In the genomic region with DNA sequence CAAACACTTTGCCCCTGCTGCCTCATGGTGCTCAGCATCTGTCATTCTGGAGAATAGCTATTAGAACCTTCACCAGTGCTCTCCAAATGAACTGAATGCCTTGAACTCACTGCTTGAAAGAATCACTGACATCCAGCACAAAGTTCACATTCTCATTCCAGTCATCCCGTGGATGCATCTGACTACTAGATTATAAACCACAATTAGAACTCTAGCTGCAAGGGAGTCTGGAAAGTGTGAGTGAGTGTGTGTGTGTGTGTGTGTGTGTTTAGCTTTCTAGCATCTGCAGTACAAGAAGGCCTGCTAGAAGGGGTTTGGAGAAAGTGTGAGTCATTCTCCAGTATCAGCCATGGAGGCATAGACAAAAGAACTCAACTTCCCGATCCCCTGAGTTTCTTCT, we compare ENCODE assay signal across 32 cellular contexts.
"Had no signal": no experiment of that assay in that cellular context is flagged by ENCODE, and none has a peak within 500 bp of the region (broad histone marks: within the 10 kb centered on the region; RNA-seq: fewer than 3 reads in every experiment).

No MANE protein-coding gene starts in this region.

- H3K4me3 ChIP-seq: MG63 had no signal

- H3K4me2 ChIP-seq: KMS-11 had no signal

- H3K36me3 ChIP-seq: MG63 had no signal

- H3K9ac ChIP-seq: KMS-11 had no signal

- H3K27ac ChIP-seq: KMS-11 had no signal

- DNase-seq: Karpas-422, Kasumi-1, MG63, MM.1S, MV-4-11, NCI-H1048, NCI-H1092, NCI-H1092 treated with DMSO at 0.1 percent for 48 hours, NCI-H1105, NCI-H1105 treated with DMSO at 0.1 percent for 48 hours, NCI-H1417, NCI-H1417 treated with DMSO at 0.1 percent for 48 hours, NCI-H1436, NCI-H1436 treated with DMSO at 0.1 percent for 48 hours, NCI-H146, NCI-H1694, NCI-H1694 treated with DMSO at 0.1 percent for 48 hours, NCI-H187, NCI-H187 treated with DMSO at 0.1 percent for 48 hours, NCI-H1930, NCI-H2029, NCI-H2029 treated with DMSO at 0.1 percent for 48 hours, NCI-H2081, NCI-H2081 treated with DMSO at 0.1 percent for 48 hours, NCI-H2107, NCI-H2171, NCI-H2171 treated with DMSO at 0.1 percent for 48 hours, NCI-H2227 treated with DMSO at 0.1 percent for 48 hours, NCI-H226, NCI-H345, NCI-H510A had no signal

- H3K9me3 ChIP-seq: MG63 had no signal

- H3K27me3 ChIP-seq: MG63 had no signal
